1 cellular context compared by ENCODE assay signal in genomic region chr17:75113798-75114551, GRCh38.
A peak's percentile ranks its signal among the peaks of the same experiment; 100 is the strongest.
TF ChIP-seq lines count a peak whose summit lies in the region.

No MANE protein-coding gene starts in this region.

TF ChIP-seq in K562, 482 proteins besides CTCF, POLR2A, EP300 and RAD21 (continued from another document and continues in another):
- TF ChIP-seq ZNF644 (tag; IDR thresholded peaks at IDR 0.05; ENCODE audit: low read depth) (no peak), MAX (CRISPR knock-in tag; IDR thresholded peaks at IDR 0.05) (peak; percentile 35; the same call in 1 of the 2 replicates), BRD4 (IDR thresholded peaks at IDR 0.05) (no peak), ETV5 (CRISPR knock-in tag; IDR thresholded peaks at IDR 0.05; ENCODE audit: low read depth) (peak; percentile 78; the same call in 1 of the 2 replicates), HMG20B (CRISPR knock-in tag; IDR thresholded peaks at IDR 0.05) (no peak), MIER1 (IDR thresholded peaks at IDR 0.05; ENCODE audit: low read depth) (no peak), DACH1 (IDR thresholded peaks at IDR 0.05; ENCODE audit: partially characterized antibody) (no peak), ZNF277 (CRISPR knock-in tag; IDR thresholded peaks at IDR 0.05; ENCODE audit: borderline replicate concordance) (no peak), SREBF2 (CRISPR knock-in tag; IDR thresholded peaks at IDR 0.05) (no peak), ZNF311 (CRISPR knock-in tag; IDR thresholded peaks at IDR 0.05) (no peak), MAFG (tag; conservative IDR thresholded peaks at IDR 0.05) (no peak), KLF6 (CRISPR knock-in tag; IDR thresholded peaks at IDR 0.05; ENCODE audit: borderline replicate concordance) (no peak), HMGXB4 (CRISPR knock-in tag; IDR thresholded peaks at IDR 0.05) (no peak), ZNF324 (CRISPR knock-in tag; IDR thresholded peaks at IDR 0.05) (no peak), RBM22 (IDR thresholded peaks at IDR 0.05; ENCODE audit: low read depth, low read length, poor library complexity, severe bottlenecking) (no peak), SP2 (IDR thresholded peaks at IDR 0.05; ENCODE audit: extremely low read depth, low read depth, low read length, poor library complexity, severe bottlenecking) (no peak), DEAF1 (CRISPR knock-in tag; IDR thresholded peaks at IDR 0.05) (peak; percentile 94), NKRF (IDR thresholded peaks at IDR 0.05; ENCODE audit: borderline replicate concordance) (peak; percentile 60; the same call in 1 of the 2 replicates), SMARCB1 (IDR thresholded peaks at IDR 0.05; ENCODE audit: insufficient read length, low read depth) (no peak), MCM2 (IDR thresholded peaks at IDR 0.05; ENCODE audit: low read depth) (no peak), SREBF1 (IDR thresholded peaks at IDR 0.05; ENCODE audit: borderline replicate concordance, low read depth, low read length) (no peak; the same call in 1 of the 2 replicates), CTBP1 (IDR thresholded peaks at IDR 0.05; ENCODE audit: borderline replicate concordance) (no peak; the same call in 1 of the 2 replicates), ZNF740 (CRISPR knock-in tag; IDR thresholded peaks at IDR 0.05) (peak; percentile 60; the same call in 1 of the 2 replicates), ZNF740 (tag; IDR thresholded peaks at IDR 0.05) (no peak), XRCC5 (IDR thresholded peaks at IDR 0.05; ENCODE audit: low read depth, low read length) (peak; percentile 70; the same call in 1 of the 2 replicates), HDAC1 (IDR thresholded peaks at IDR 0.05) (peak in 1 of 2 experiments; percentile 34; a peak in 1 of 4 replicates), MEF2D (tag; conservative IDR thresholded peaks at IDR 0.05; ENCODE audit: low read depth) (no peak), MITF (IDR thresholded peaks at IDR 0.05) (no peak), HLTF (IDR thresholded peaks at IDR 0.05) (no peak), ETS2 (tag; IDR thresholded peaks at IDR 0.05; ENCODE audit: borderline replicate concordance, poor library complexity, severe bottlenecking) (no peak), KLF16 (IDR thresholded peaks at IDR 0.05) (0 out of 2 replicates have a peak, but pooled peaks have one; percentile 24), XRCC3 (IDR thresholded peaks at IDR 0.05) (no peak), ARID3B (CRISPR knock-in tag; IDR thresholded peaks at IDR 0.05; ENCODE audit: borderline replicate concordance) (no peak), ERF (CRISPR knock-in tag; IDR thresholded peaks at IDR 0.05) (no peak), POLR2AphosphoS5 (IDR thresholded peaks at IDR 0.05; ENCODE audit: control insufficient read depth, insufficient read depth, low read depth, low read length) (peak; percentile 32; the same call in 1 of the 2 replicates), ZNF57 (CRISPR knock-in tag; IDR thresholded peaks at IDR 0.05) (no peak), ATF2 (CRISPR knock-in tag; IDR thresholded peaks at IDR 0.05) (no peak), FIP1L1 (IDR thresholded peaks at IDR 0.05; ENCODE audit: low read depth, low read length, poor library complexity, severe bottlenecking) (no peak), E2F4 (CRISPR knock-in tag; IDR thresholded peaks at IDR 0.05; ENCODE audit: low read depth) (no peak), ZNF512 (tag; IDR thresholded peaks at IDR 0.05) (no peak), ZNF184 (CRISPR knock-in tag; IDR thresholded peaks at IDR 0.05) (no peak), L3MBTL2 (IDR thresholded peaks at IDR 0.05) (peak; percentile 53; the same call in 1 of the 2 replicates), HMG20A (CRISPR knock-in tag; conservative IDR thresholded peaks at IDR 0.05) (no peak), TAF15 (IDR thresholded peaks at IDR 0.05; ENCODE audit: low read depth, low read length) (no peak), NFIC (IDR thresholded peaks at IDR 0.05) (0 out of 2 replicates have a peak, but pooled peaks have one; percentile 8), BCLAF1 (IDR thresholded peaks at IDR 0.05; ENCODE audit: borderline replicate concordance in 1 of 2, control insufficient read depth in 1 of 2, low read depth in 2 of 2, low read length in 1 of 2) (no peak), ZNF584 (CRISPR knock-in tag; IDR thresholded peaks at IDR 0.05; ENCODE audit: low read depth) (no peak)
